Comparison of ENCODE assay signal across 1 cellular context in the genomic region with DNA sequence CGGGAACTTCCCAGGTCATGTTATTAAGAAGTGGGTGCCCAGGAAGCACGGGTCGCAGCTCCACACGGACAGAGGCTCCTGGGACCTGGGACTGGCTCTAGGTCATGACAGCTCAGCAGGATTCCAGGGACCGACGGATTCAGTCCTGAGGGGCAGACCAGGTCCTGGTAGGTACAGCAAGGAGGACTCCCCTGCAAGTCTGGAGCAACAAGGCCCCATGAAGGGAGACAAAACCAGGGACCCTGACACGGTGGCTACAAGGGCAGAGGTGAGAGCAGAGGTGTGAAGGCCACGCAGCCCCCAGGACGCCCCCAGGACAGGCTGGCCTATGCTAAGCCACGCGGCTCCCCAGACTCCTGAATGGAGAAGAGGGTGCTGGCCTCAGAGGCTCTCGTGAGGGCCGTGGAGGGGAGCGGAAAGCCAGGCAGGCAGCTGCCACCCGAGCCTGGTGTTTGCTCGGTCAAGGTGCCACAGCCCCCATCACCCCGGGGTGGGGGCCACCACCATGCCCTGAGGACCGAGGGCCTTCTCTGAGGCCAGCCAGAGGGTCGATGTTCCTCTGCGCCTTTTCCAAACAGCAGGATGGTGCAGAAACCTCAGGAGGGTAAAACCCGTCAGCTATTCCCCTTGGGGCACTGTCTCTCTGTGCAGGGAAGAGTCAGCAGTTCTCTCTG.
TF ChIP-seq lines count a peak whose summit lies in the region.

No MANE protein-coding gene starts in this region.

TF ChIP-seq in H1, 55 proteins besides CTCF, POLR2A, EP300 and RAD21:
- TF ChIP-seq BRCA1 (IDR thresholded peaks at IDR 0.05; ENCODE audit: low read depth, low read length) (no peak), MAFK (IDR thresholded peaks at IDR 0.05; ENCODE audit: low read depth, low read length) (no peak), SP2 (IDR thresholded peaks at IDR 0.05; ENCODE audit: low read length) (no peak), EGR1 (IDR thresholded peaks at IDR 0.05; ENCODE audit: borderline replicate concordance, low read depth, low read length) (no peak), POU5F1 (IDR thresholded peaks at IDR 0.05; ENCODE audit: low read depth, low read length) (no peak), CBX8 (IDR thresholded peaks at IDR 0.05; ENCODE audit: borderline replicate concordance, low read depth, low read length) (no peak), CBX5 (IDR thresholded peaks at IDR 0.05; ENCODE audit: low read depth, low read length) (no peak), SIX5 (IDR thresholded peaks at IDR 0.05; ENCODE audit: low read depth, low read length) (no peak), TAF1 (IDR thresholded peaks at IDR 0.05; ENCODE audit: low read depth, low read length) (no peak), TBP (IDR thresholded peaks at IDR 0.05; ENCODE audit: low read depth, low read length) (no peak), PHF8 (conservative IDR thresholded peaks at IDR 0.05; ENCODE audit: low read depth, low read length) (no peak), HDAC6 (IDR thresholded peaks at IDR 0.05; ENCODE audit: low read depth, low read length) (no peak), TAF7 (optimal IDR thresholded peaks at IDR 0.05; ENCODE audit: borderline replicate concordance, low read depth, low read length) (no peak), BACH1 (IDR thresholded peaks at IDR 0.05; ENCODE audit: low read length) (no peak), NANOG (IDR thresholded peaks at IDR 0.05; ENCODE audit: insufficient read depth, low read depth, low read length, poor library complexity, severe bottlenecking) (no peak), KDM1A (IDR thresholded peaks at IDR 0.05; ENCODE audit: borderline replicate concordance, low read length) (no peak), RFX5 (IDR thresholded peaks at IDR 0.05; ENCODE audit: borderline replicate concordance, low read depth, low read length) (no peak), CEBPB (IDR thresholded peaks at IDR 0.05; ENCODE audit: low read depth, low read length) (no peak)
- TF ChIP-seq, protein P1, sequence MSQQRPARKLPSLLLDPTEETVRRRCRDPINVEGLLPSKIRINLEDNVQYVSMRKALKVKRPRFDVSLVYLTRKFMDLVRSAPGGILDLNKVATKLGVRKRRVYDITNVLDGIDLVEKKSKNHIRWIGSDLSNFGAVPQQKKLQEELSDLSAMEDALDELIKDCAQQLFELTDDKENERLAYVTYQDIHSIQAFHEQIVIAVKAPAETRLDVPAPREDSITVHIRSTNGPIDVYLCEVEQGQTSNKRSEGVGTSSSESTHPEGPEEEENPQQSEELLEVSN (IDR thresholded peaks at IDR 0.05): no peak
